ENCODE assay signal across 1 cellular context in genomic region chr12:114655934-114656697, GRCh38.
A peak's percentile ranks its signal among the peaks of the same experiment; 100 is the strongest.
TF ChIP-seq lines count a peak whose summit lies in the region.

No MANE protein-coding gene starts in this region.

TF ChIP-seq in HepG2, 621 proteins besides CTCF, POLR2A, EP300 and RAD21 (continued from another document and continues in another):
- TF ChIP-seq SOX6 (IDR thresholded peaks at IDR 0.05) (no peak), SOX6 (CRISPR knock-in tag; IDR thresholded peaks at IDR 0.05) (peak; percentile 94), ZKSCAN5 (CRISPR knock-in tag; IDR thresholded peaks at IDR 0.05) (no peak), CERS6 (CRISPR knock-in tag; IDR thresholded peaks at IDR 0.05) (no peak), FIP1L1 (IDR thresholded peaks at IDR 0.05; ENCODE audit: borderline replicate concordance, insufficient read depth, low read depth, low read length) (no peak), NR2F6 (IDR thresholded peaks at IDR 0.05) (peak; percentile 86), NR2F6 (CRISPR knock-in tag; IDR thresholded peaks at IDR 0.05) (peak; percentile 92), GATAD2A (CRISPR knock-in tag; IDR thresholded peaks at IDR 0.05) (peak; percentile 95), ZNF569 (CRISPR knock-in tag; IDR thresholded peaks at IDR 0.05; ENCODE audit: borderline replicate concordance) (no peak), ZNF101 (CRISPR knock-in tag; IDR thresholded peaks at IDR 0.05; ENCODE audit: borderline replicate concordance, low read depth) (no peak), SMAD1 (CRISPR knock-in tag; IDR thresholded peaks at IDR 0.05; ENCODE audit: borderline replicate concordance, low read depth) (no peak), TFAP4 (IDR thresholded peaks at IDR 0.05; ENCODE audit: borderline replicate concordance, low read depth) (peak; percentile 58; the same call in 1 of the 2 replicates), TOPORS (CRISPR knock-in tag; IDR thresholded peaks at IDR 0.05) (no peak), U2AF1 (optimal IDR thresholded peaks at IDR 0.05; ENCODE audit: low read depth, low read length) (no peak), JUN (CRISPR knock-in tag; IDR thresholded peaks at IDR 0.05) (peak; percentile 65; the same call in 1 of the 2 replicates), SNRNP70 (IDR thresholded peaks at IDR 0.05; ENCODE audit: low read depth, low read length) (no peak), CENPX (CRISPR knock-in tag; IDR thresholded peaks at IDR 0.05) (no peak), GABPB1 (CRISPR knock-in tag; IDR thresholded peaks at IDR 0.05) (peak; percentile 38; the same call in 1 of the 2 replicates), MYPOP (CRISPR knock-in tag; IDR thresholded peaks at IDR 0.05) (no peak; the same call in 1 of the 2 replicates), PCBP2 (optimal IDR thresholded peaks at IDR 0.05; ENCODE audit: low read depth, low read length, poor library complexity, severe bottlenecking) (no peak), ZNF570 (CRISPR knock-in tag; IDR thresholded peaks at IDR 0.05; ENCODE audit: borderline replicate concordance) (no peak), SRY (CRISPR knock-in tag; IDR thresholded peaks at IDR 0.05) (no peak), NFE2 (CRISPR knock-in tag; IDR thresholded peaks at IDR 0.05) (no peak), ZNF235 (CRISPR knock-in tag; IDR thresholded peaks at IDR 0.05; ENCODE audit: borderline replicate concordance) (no peak), ELF3 (CRISPR knock-in tag; IDR thresholded peaks at IDR 0.05) (peak; percentile 92), ATRX (CRISPR knock-in tag; IDR thresholded peaks at IDR 0.05; ENCODE audit: borderline replicate concordance) (no peak), RCOR2 (CRISPR knock-in tag; IDR thresholded peaks at IDR 0.05) (0 out of 2 replicates have a peak, but pooled peaks have one; percentile 37), RXRA (CRISPR knock-in tag; IDR thresholded peaks at IDR 0.05) (peak; percentile 90; the same call in 1 of the 2 replicates), TAF15 (IDR thresholded peaks at IDR 0.05; ENCODE audit: low read depth, low read length, poor library complexity, severe bottlenecking) (no peak), MIXL1 (CRISPR knock-in tag; IDR thresholded peaks at IDR 0.05) (0 out of 2 replicates have a peak, but pooled peaks have one; percentile 54), KLF6 (CRISPR knock-in tag; IDR thresholded peaks at IDR 0.05) (no peak; the same call in 1 of the 2 replicates), POLR2AphosphoS2 (IDR thresholded peaks at IDR 0.05; ENCODE audit: low read depth, low read length) (no peak), FLYWCH1 (CRISPR knock-in tag; IDR thresholded peaks at IDR 0.05) (no peak), FOXA1 (IDR thresholded peaks at IDR 0.05) (peak; percentile 61), FOXA1 (CRISPR knock-in tag; IDR thresholded peaks at IDR 0.05) (peak; percentile 96), ZNF777 (CRISPR knock-in tag; IDR thresholded peaks at IDR 0.05) (0 out of 2 replicates have a peak, but pooled peaks have one; percentile 10), BORCS8-MEF2B (CRISPR knock-in tag; IDR thresholded peaks at IDR 0.05) (0 out of 2 replicates have a peak, but pooled peaks have one; percentile 47), NR2C2 (CRISPR knock-in tag; IDR thresholded peaks at IDR 0.05; ENCODE audit: borderline replicate concordance) (peak; percentile 23; the same call in 1 of the 2 replicates), SIN3A (IDR thresholded peaks at IDR 0.05; ENCODE audit: borderline replicate concordance, low read depth, low read length) (no peak), ZNF879 (CRISPR knock-in tag; IDR thresholded peaks at IDR 0.05) (no peak), ZNF670 (CRISPR knock-in tag; IDR thresholded peaks at IDR 0.05; ENCODE audit: borderline replicate concordance) (no peak)
- TF ChIP-seq, protein P1, sequence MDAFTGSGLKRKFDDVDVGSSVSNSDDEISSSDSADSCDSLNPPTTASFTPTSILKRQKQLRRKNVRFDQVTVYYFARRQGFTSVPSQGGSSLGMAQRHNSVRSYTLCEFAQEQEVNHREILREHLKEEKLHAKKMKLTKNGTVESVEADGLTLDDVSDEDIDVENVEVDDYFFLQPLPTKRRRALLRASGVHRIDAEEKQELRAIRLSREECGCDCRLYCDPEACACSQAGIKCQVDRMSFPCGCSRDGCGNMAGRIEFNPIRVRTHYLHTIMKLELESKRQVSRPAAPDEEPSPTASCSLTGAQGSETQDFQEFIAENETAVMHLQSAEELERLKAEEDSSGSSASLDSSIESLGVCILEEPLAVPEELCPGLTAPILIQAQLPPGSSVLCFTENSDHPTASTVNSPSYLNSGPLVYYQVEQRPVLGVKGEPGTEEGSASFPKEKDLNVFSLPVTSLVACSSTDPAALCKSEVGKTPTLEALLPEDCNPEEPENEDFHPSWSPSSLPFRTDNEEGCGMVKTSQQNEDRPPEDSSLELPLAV (CRISPR knock-in tag; conservative IDR thresholded peaks at IDR 0.05; ENCODE audit: low read depth) = no peak
- TF ChIP-seq, protein P2, sequence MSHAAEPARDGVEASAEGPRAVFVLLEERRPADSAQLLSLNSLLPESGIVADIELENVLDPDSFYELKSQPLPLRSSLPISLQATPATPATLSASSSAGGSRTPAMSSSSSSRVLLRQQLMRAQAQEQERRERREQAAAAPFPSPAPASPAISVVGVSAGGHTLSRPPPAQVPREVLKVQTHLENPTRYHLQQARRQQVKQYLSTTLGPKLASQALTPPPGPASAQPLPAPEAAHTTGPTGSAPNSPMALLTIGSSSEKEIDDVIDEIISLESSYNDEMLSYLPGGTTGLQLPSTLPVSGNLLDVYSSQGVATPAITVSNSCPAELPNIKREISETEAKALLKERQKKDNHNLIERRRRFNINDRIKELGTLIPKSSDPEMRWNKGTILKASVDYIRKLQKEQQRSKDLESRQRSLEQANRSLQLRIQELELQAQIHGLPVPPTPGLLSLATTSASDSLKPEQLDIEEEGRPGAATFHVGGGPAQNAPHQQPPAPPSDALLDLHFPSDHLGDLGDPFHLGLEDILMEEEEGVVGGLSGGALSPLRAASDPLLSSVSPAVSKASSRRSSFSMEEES (CRISPR knock-in tag; IDR thresholded peaks at IDR 0.05) = peak; percentile 90
- TF ChIP-seq, protein P3, sequence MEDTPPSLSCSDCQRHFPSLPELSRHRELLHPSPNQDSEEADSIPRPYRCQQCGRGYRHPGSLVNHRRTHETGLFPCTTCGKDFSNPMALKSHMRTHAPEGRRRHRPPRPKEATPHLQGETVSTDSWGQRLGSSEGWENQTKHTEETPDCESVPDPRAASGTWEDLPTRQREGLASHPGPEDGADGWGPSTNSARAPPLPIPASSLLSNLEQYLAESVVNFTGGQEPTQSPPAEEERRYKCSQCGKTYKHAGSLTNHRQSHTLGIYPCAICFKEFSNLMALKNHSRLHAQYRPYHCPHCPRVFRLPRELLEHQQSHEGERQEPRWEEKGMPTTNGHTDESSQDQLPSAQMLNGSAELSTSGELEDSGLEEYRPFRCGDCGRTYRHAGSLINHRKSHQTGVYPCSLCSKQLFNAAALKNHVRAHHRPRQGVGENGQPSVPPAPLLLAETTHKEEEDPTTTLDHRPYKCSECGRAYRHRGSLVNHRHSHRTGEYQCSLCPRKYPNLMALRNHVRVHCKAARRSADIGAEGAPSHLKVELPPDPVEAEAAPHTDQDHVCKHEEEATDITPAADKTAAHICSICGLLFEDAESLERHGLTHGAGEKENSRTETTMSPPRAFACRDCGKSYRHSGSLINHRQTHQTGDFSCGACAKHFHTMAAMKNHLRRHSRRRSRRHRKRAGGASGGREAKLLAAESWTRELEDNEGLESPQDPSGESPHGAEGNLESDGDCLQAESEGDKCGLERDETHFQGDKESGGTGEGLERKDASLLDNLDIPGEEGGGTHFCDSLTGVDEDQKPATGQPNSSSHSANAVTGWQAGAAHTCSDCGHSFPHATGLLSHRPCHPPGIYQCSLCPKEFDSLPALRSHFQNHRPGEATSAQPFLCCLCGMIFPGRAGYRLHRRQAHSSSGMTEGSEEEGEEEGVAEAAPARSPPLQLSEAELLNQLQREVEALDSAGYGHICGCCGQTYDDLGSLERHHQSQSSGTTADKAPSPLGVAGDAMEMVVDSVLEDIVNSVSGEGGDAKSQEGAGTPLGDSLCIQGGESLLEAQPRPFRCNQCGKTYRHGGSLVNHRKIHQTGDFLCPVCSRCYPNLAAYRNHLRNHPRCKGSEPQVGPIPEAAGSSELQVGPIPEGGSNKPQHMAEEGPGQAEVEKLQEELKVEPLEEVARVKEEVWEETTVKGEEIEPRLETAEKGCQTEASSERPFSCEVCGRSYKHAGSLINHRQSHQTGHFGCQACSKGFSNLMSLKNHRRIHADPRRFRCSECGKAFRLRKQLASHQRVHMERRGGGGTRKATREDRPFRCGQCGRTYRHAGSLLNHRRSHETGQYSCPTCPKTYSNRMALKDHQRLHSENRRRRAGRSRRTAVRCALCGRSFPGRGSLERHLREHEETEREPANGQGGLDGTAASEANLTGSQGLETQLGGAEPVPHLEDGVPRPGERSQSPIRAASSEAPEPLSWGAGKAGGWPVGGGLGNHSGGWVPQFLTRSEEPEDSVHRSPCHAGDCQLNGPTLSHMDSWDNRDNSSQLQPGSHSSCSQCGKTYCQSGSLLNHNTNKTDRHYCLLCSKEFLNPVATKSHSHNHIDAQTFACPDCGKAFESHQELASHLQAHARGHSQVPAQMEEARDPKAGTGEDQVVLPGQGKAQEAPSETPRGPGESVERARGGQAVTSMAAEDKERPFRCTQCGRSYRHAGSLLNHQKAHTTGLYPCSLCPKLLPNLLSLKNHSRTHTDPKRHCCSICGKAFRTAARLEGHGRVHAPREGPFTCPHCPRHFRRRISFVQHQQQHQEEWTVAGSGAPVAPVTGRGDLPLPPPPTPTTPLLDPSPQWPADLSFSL (CRISPR knock-in tag; IDR thresholded peaks at IDR 0.05) = peak; percentile 57; the same call in 1 of the 2 replicates
- TF ChIP-seq, protein P4, sequence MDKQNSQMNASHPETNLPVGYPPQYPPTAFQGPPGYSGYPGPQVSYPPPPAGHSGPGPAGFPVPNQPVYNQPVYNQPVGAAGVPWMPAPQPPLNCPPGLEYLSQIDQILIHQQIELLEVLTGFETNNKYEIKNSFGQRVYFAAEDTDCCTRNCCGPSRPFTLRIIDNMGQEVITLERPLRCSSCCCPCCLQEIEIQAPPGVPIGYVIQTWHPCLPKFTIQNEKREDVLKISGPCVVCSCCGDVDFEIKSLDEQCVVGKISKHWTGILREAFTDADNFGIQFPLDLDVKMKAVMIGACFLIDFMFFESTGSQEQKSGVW (CRISPR knock-in tag; IDR thresholded peaks at IDR 0.05; ENCODE audit: borderline replicate concordance) = no peak
- TF ChIP-seq, protein P5, sequence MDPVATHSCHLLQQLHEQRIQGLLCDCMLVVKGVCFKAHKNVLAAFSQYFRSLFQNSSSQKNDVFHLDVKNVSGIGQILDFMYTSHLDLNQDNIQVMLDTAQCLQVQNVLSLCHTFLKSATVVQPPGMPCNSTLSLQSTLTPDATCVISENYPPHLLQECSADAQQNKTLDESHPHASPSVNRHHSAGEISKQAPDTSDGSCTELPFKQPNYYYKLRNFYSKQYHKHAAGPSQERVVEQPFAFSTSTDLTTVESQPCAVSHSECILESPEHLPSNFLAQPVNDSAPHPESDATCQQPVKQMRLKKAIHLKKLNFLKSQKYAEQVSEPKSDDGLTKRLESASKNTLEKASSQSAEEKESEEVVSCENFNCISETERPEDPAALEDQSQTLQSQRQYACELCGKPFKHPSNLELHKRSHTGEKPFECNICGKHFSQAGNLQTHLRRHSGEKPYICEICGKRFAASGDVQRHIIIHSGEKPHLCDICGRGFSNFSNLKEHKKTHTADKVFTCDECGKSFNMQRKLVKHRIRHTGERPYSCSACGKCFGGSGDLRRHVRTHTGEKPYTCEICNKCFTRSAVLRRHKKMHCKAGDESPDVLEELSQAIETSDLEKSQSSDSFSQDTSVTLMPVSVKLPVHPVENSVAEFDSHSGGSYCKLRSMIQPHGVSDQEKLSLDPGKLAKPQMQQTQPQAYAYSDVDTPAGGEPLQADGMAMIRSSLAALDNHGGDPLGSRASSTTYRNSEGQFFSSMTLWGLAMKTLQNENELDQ (CRISPR knock-in tag; IDR thresholded peaks at IDR 0.05; ENCODE audit: borderline replicate concordance) = no peak
